20 cellular contexts compared by ENCODE assay signal in genomic region chr1:205612556-205612955, GRCh38.
"Had no signal": no experiment of that assay in that cellular context is flagged by ENCODE, and none has a peak within 500 bp of the region (broad histone marks: within the 10 kb centered on the region; RNA-seq: fewer than 3 reads in every experiment).

No MANE protein-coding gene starts in this region.

- H3K27ac ChIP-seq: coronary artery, epithelial cell of prostate, gastrocnemius medialis, heart right ventricle, left lung, lower lobe of right lung had no signal

- ATAC-seq: esophagus mucosa, gastrocnemius medialis, heart right ventricle, left cardiac atrium, left lung, left ventricle myocardium superior, lower lobe of right lung had no signal

- H3K9me3 ChIP-seq: esophagus squamous epithelium, gastrocnemius medialis, heart right ventricle, left lung, lower lobe of right lung had no signal

- DNase-seq: dermis blood vessel endothelial cell; dorsolateral prefrontal cortex; effector CD4-positive, alpha-beta T cell; effector memory CD4-positive, alpha-beta T cell; esophagus squamous epithelium; foreskin fibroblast; foreskin melanocyte; gastrocnemius medialis; glutamatergic neuron; heart right ventricle; hippocampal formation; left lung; left ventricle myocardium superior; lower lobe of right lung; mesenchymal stem cell; midbrain had no signal

- H3K4me3 ChIP-seq: coronary artery, dorsolateral prefrontal cortex, esophagus squamous epithelium, gastrocnemius medialis, heart right ventricle, left lung, lower lobe of right lung had no signal
